In genomic region chr1:47432071-47433036, GRCh38 we compare ENCODE assay signal across 8 cellular contexts. TPM values are rescaled to one million over a fixed set of nuclear protein-coding genes. Genes with fewer than 3 reads are reported as not detected.
A peak's percentile ranks its signal among the peaks of the same experiment; 100 is the strongest.
DNase-seq lines count a peak whose midpoint lies in the region; ATAC-seq and TF ChIP-seq lines count a peak whose summit lies in the region.

No MANE protein-coding gene starts in this region.

- DNase-seq in EL (peak; percentile 78), RPMI8226 (peak; percentile 44), nucleus accumbens (lab: John Stamatoyannopoulos, UW) (peak in 45 of 56 donors; percentile 4 to 84 (median 31)), uterus (peak; percentile 49 to 62), NCI-H1436 treated with DMSO at 0.1 percent for 48 hours (lab: John Stamatoyannopoulos, UW) (no peak)
- DNase-seq in activated naive CD4-positive, alpha-beta T cell treated with anti-CD3 and anti-CD28 coated beads for 36 hours: peak; percentile 82

- H3K4me1 ChIP-seq in gastroesophageal sphincter (peaks cover 0 to 50% (median 27%) of the 10 kb centered on the region in 3 donors), uterus (peaks cover 0 to 29% of the 10 kb centered on the region in 2 donors)

- H3K27ac Mint-ChIP-seq in activated naive CD4-positive, alpha-beta T cell treated with anti-CD3 and anti-CD28 coated beads for 36 hours: no peak overlapping the region

- TF ChIP-seq EP300 in gastroesophageal sphincter (IDR thresholded peaks at IDR 0.05): no peak

- H3K9me3 ChIP-seq in gastroesophageal sphincter: no peaks in the 10 kb centered on the region
- no peaks in the 10 kb centered on the region for H3K9me3 ChIP-seq in uterus

- peaks cover 9% of the 10 kb centered on the region for H3K36me3 Mint-ChIP-seq in activated naive CD4-positive, alpha-beta T cell treated with anti-CD3 and anti-CD28 coated beads for 36 hours (ENCODE audit: low read depth)

- intact Hi-C loops in activated naive CD4-positive, alpha-beta T cell treated with anti-CD3 and anti-CD28 coated beads for 36 hours (cut with micrococcal nuclease): loop anchor here (1.0 kb wide), 2 partner anchors 278 to 294 kb away; no protein-coding TSS in a partner anchor
- intact Hi-C loops in uterus (cut with DNase I; ENCODE audit: low total_unique reads): loop anchor here (10.0 kb wide), 1 partner anchor 282 kb away; no protein-coding TSS in a partner anchor

- peaks cover 64% of the 10 kb centered on the region for H3K27me3 Mint-ChIP-seq in activated naive CD4-positive, alpha-beta T cell treated with anti-CD3 and anti-CD28 coated beads for 36 hours (ENCODE audit: low read depth)

- TF ChIP-seq CTCF in gastroesophageal sphincter (IDR thresholded peaks at IDR 0.05) (peak in 3 of 4 experiments; percentile 55 to 79 (median 72)), uterus (IDR thresholded peaks at IDR 0.05) (peak; percentile 26 to 64 (median 58))

- no peaks in the 10 kb centered on the region for H3K9me3 Mint-ChIP-seq in activated naive CD4-positive, alpha-beta T cell treated with anti-CD3 and anti-CD28 coated beads for 36 hours

- H3K27ac ChIP-seq in gastroesophageal sphincter (no peak overlapping the region), uterus (no peak overlapping the region)

- H3K4me3 ChIP-seq in gastroesophageal sphincter: peak overlapping the region in 1 of 2 donors; percentile 6
- H3K4me3 ChIP-seq in uterus: no peak overlapping the region

- CTCF ChIA-PET in activated naive CD4-positive, alpha-beta T cell treated with anti-CD3 and anti-CD28 coated beads for 36 hours (lab: Charles Lee): interaction anchor here (0.6 to 8.2 kb wide), 11 partner anchors 9 to 540 kb away, joined by 3 to 123 read pairs (median 3); no protein-coding TSS in a partner anchor

- H3K36me3 ChIP-seq in gastroesophageal sphincter (no peaks in the 10 kb centered on the region), uterus (no peaks in the 10 kb centered on the region)

- peaks cover 33% of the 10 kb centered on the region for H3K4me1 Mint-ChIP-seq in activated naive CD4-positive, alpha-beta T cell treated with anti-CD3 and anti-CD28 coated beads for 36 hours (ENCODE audit: low read depth)

- H3K4me3 Mint-ChIP-seq in activated naive CD4-positive, alpha-beta T cell treated with anti-CD3 and anti-CD28 coated beads for 36 hours: peak overlapping the region; percentile 26

- TF ChIP-seq POLR2A in gastroesophageal sphincter (IDR thresholded peaks at IDR 0.05): no peak
- no peak for TF ChIP-seq POLR2A in uterus (IDR thresholded peaks at IDR 0.05)

- H3K27me3 ChIP-seq in gastroesophageal sphincter (peaks cover 100% of the 10 kb centered on the region), uterus (peaks cover 0 to 59% of the 10 kb centered on the region in 2 donors)

- 3 to 8% methylated on average over 12 to 15 of the region's 32 CpGs for WGBS in gastroesophageal sphincter (ENCODE audit: low coverage in 1 of 2), 2 donors

- peak; percentile 40 for ATAC-seq in HG02884 (IDR thresholded peaks at IDR 0.05; ENCODE audit: unreplicated experiment)
- peak; percentile 60 for ATAC-seq in gastroesophageal sphincter

RNA-seq across cellular contexts. Expression of gene FOXD2, which starts 5.5 kb away (rescaled TPM):
- under 1 TPM; 0.12 to 0.19 TPM for total RNA-seq in activated naive CD4-positive, alpha-beta T cell treated with anti-CD3 and anti-CD28 coated beads for 36 hours
- total RNA-seq in gastroesophageal sphincter (under 1 TPM; 0.04 to 0.81 (median 0.57) TPM), uterus (under 1 TPM in 2 of 4 donors, not detected in 2; 0.62 to 0.67 TPM)

RNA-seq across cellular contexts. Expression of gene FOXE3, which starts 16.3 kb away (rescaled TPM):
- not detected for total RNA-seq in activated naive CD4-positive, alpha-beta T cell treated with anti-CD3 and anti-CD28 coated beads for 36 hours
- total RNA-seq in gastroesophageal sphincter: not detected
- total RNA-seq in uterus: under 1 TPM in 1 of 4 donors, not detected in 3; 0.27 TPM
